In the genomic region with DNA sequence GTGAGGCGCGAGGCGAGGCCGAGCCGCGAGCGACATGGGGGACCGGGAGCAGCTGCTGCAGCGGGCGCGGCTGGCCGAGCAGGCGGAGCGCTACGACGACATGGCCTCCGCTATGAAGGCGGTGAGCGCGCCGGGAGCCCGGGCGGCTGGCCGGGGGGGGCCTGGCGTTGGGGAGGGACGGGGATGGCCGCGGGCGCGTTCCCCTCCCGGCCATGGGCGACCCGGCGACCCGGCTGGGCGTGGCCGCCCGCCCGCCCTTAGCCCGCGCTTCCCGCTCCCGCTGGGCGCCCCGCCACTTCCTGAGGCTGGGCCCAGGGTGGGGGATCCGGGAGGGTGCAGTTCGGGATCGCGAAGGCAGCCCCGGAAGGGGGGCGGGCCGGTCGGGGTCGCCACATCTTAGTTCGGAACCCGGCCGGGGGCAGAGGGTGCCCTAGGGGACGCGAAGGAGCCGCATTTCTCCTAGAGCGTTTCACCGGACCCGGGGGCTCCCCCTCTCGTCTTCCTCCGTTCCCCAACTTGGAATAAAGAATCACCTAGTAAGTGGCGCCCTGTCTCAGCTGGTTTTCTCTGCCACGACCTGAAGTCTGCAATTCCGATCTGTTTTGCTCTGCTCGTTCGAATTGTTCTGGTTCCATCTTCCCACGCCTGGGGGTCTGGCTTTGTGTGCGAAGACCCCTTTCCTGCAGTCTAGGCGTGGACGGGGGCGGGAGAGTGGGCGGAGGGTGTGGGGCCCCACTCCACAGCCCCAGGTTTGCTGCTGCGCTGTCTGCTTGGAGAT, we compare ENCODE assay signal across 8 cellular contexts. TPM values are rescaled to one million over a fixed set of nuclear protein-coding genes. Genes with fewer than 3 reads are reported as not detected.
A peak's percentile ranks its signal among the peaks of the same experiment; 100 is the strongest.
DNase-seq lines count a peak whose midpoint lies in the region; ATAC-seq and TF ChIP-seq lines count a peak whose summit lies in the region.
"Had no signal": no experiment of that assay in that cellular context is flagged by ENCODE, and none has a peak within 500 bp of the region (broad histone marks: within the 10 kb centered on the region; RNA-seq: fewer than 3 reads in every experiment).

No MANE protein-coding gene starts in this region.

- H3K4me3 ChIP-seq in right cardiac atrium (ENCODE audit: low read length): peak overlapping the region; percentile 89

- POLR2A ChIA-PET in HEK293T (lab: Yijun Ruan, JAX): interaction anchor here (0.6 to 6.5 kb wide), 4 partner anchors 11 to 268 kb away, joined by 3 to 33 read pairs (median 6); a partner anchor contains a TSS

- no peaks in the 10 kb centered on the region for H3K27me3 ChIP-seq in right cardiac atrium (ENCODE audit: control insufficient read depth, insufficient read depth)

- H3K36me3 Mint-ChIP-seq in activated naive CD4-positive, alpha-beta T cell treated with anti-CD3 and anti-CD28 coated beads, Interleukin-2, amount 50 U/mL, for 72 hours: peaks cover 0 to 6% of the 10 kb centered on the region in 2 donors

- CTCF ChIA-PET in HEK293T (lab: Yijun Ruan, JAX): no interaction called here

- H3K4me1 ChIP-seq in right cardiac atrium (ENCODE audit: control insufficient read depth, insufficient read depth, low read length): peaks cover 2% of the 10 kb centered on the region

- peak; percentile 42 for DNase-seq in GM13977 (ENCODE audit: low spot score)
- DNase-seq in HEK293T (ENCODE audit: extremely low spot score): peak; percentile 52
- DNase-seq in NCI-H226: peak; percentile 15
- peak; percentile 24 to 61 for DNase-seq in activated naive CD4-positive, alpha-beta T cell treated with anti-CD3 and anti-CD28 coated beads, Interleukin-2, amount 50 U/mL, for 72 hours (ENCODE audit: low spot score in 2 of 2)
- DNase-seq in right cardiac atrium: peak; percentile 71 to 89 (median 86)
- DNase-seq in sciatic nerve (ENCODE audit: low spot score): peak; percentile 79
- no peak for DNase-seq in NCI-H187 treated with DMSO at 0.1 percent for 48 hours (lab: John Stamatoyannopoulos, UW)

- WGBS in right cardiac atrium: under 1% methylated on average over 76 of the region's 77 CpGs

- intact Hi-C loops in right cardiac atrium (cut with DNase I): loop anchor here in 1 of 4 donors (10.0 kb wide), 1 partner anchor 280 kb away; a partner anchor contains a TSS
- intact Hi-C loops in sciatic nerve (cut with DNase I): no loop called here

- H3K27ac Mint-ChIP-seq in activated naive CD4-positive, alpha-beta T cell treated with anti-CD3 and anti-CD28 coated beads, Interleukin-2, amount 50 U/mL, for 72 hours: no peak overlapping the region

- H3K27ac ChIP-seq in right cardiac atrium (ENCODE audit: low read length): peak overlapping the region; percentile 96

- in situ Hi-C loops in GM13977 (cut with MboI; ENCODE audit: low pct_unique_long_range_greater_than_20kb, low sequenced_read_pairs, unreplicated experiment): loop anchor here (10.0 kb wide), 1 partner anchor 280 kb away; a partner anchor contains a TSS

- no peak for TF ChIP-seq CTCF in GM13977 (IDR thresholded peaks at IDR 0.05; ENCODE audit: extremely low read depth, insufficient read depth, missing control alignments)

- ATAC-seq in activated naive CD4-positive, alpha-beta T cell treated with anti-CD3 and anti-CD28 coated beads, Interleukin-2, amount 50 U/mL, for 72 hours: peak; percentile 27
- ATAC-seq in right cardiac atrium (peak; percentile 60 to 61), sciatic nerve (peak; percentile 14)

- no peaks in the 10 kb centered on the region for H3K9me3 ChIP-seq in right cardiac atrium (ENCODE audit: control insufficient read depth, low read length)

- H3K9me3 Mint-ChIP-seq in activated naive CD4-positive, alpha-beta T cell treated with anti-CD3 and anti-CD28 coated beads, Interleukin-2, amount 50 U/mL, for 72 hours: no peaks in the 10 kb centered on the region
- H3K9me3 Mint-ChIP-seq: activated naive CD4-positive, alpha-beta T cell treated with anti-CD3 and anti-CD28 coated beads, Interleukin-2, amount 50 U/mL, for 24 hours had no signal

TF ChIP-seq in HEK293T, 16 proteins besides CTCF, POLR2A, EP300 and RAD21:
- TF ChIP-seq ARNT (IDR thresholded peaks at IDR 0.05) (no peak), FOXM1 (IDR thresholded peaks at IDR 0.05; ENCODE audit: borderline replicate concordance) (peak; percentile 0; the same call in 1 of the 2 replicates), ZNF384 (IDR thresholded peaks at IDR 0.05) (no peak)
TF ChIP-seq in HEK293T: peak in this region for 1.

RNA-seq across cellular contexts. Expression of a gene that starts 0.6 kb away (rescaled TPM):
- 100 to 1,000 TPM in 1 of 2 donors, 10 to 100 TPM in 1; 95.9 to 143 TPM for total RNA-seq in activated naive CD4-positive, alpha-beta T cell treated with anti-CD3 and anti-CD28 coated beads, Interleukin-2, amount 50 U/mL, for 72 hours
- total RNA-seq in right cardiac atrium: 100 to 1,000 TPM in 1 of 4 donors, 10 to 100 TPM in 3; 69.6 to 103 (median 86.2) TPM
- polyA plus RNA-seq in right cardiac atrium: 59.9 TPM
- 150 TPM for total RNA-seq in sciatic nerve
